ENCODE assay signal across 2 cellular contexts in the genomic region with DNA sequence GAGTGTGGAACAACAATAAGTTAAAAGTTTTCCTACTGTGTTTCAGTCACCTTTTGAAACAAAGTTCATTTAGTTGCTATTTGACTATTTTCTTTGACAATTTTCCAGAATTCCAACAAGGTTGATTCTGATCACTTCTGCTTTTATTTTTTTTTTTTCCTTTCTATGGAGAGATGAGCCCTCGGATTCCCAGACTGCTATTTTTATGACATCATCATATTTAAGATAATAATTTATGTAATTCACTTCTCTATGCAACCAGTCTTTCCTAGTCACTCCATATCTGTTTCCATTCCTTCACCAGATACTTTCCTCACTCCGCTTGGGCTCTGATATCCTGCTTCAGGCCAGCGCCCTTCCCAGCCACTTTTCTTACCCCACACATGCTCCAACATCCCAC.
TF ChIP-seq lines count a peak whose summit lies in the region.

No MANE protein-coding gene starts in this region.

TF ChIP-seq in HepG2, 621 proteins besides CTCF, POLR2A, EP300 and RAD21:
- TF ChIP-seq ZNF326 (CRISPR knock-in tag; IDR thresholded peaks at IDR 0.05; ENCODE audit: borderline replicate concordance) (no peak), ATF7 (IDR thresholded peaks at IDR 0.05) (peak; percentile 97), ATF7 (CRISPR knock-in tag; IDR thresholded peaks at IDR 0.05) (no peak), CREB1 (IDR thresholded peaks at IDR 0.05) (peak; percentile 32; the same call in 1 of the 2 replicates), CREB1 (CRISPR knock-in tag; IDR thresholded peaks at IDR 0.05) (no peak)

TF ChIP-seq in K562, 482 proteins besides CTCF, POLR2A, EP300 and RAD21:
- TF ChIP-seq, protein P1, sequence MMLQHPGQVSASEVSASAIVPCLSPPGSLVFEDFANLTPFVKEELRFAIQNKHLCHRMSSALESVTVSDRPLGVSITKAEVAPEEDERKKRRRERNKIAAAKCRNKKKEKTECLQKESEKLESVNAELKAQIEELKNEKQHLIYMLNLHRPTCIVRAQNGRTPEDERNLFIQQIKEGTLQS (IDR thresholded peaks at IDR 0.05) = peak; percentile 20; the same call in 1 of the 2 replicates
- TF ChIP-seq, protein P1 (CRISPR knock-in tag; conservative IDR thresholded peaks at IDR 0.05) = no peak
- no peak for TF ChIP-seq ZNF12 (CRISPR knock-in tag; IDR thresholded peaks at IDR 0.05)
